In the genomic region with DNA sequence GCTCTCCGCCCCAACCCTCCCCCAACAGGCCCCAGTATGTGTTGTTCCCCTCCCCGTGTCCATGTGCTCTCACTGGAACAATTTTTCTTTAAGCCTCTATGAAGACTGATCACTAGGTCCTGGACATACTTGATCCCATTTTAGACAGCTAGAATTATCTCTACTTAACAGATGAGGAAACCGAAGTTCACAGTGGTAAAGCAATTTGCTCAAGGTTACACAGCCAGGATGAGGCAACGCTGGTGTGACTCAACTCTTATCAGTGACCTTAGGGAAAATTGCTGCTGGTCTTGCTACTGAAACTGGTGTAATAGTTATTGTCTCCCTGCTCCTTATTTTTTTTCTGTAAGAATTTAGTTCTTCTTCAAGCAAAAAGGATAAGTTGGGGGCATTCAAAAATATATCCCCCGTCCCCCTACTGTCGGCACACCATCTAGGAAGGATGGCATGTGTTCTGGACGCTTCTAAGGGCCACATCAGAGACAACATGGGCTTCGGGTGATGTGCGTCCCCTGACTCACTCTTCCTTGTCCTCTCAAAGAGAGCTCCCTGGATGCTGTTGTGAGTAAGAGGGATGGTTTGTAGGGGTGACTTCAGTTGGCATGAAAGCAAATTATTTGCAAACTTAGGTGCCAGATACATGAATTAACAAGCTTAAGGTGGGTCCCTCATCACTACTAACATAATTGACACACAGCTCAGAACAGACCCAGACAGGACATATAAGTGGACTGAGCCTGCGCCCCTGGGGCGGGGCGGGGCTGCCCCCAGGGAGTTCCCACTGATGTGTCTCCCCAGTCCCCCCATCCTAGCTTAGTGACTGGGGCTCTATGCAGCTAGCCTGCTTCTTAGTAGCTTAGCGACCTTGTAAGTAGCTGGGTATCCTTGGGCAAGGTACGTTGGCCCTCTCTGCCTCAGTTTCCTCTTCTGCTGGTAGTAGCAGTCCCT, we compare ENCODE assay signal across 1 cellular context.
TF ChIP-seq lines count a peak whose summit lies in the region.

No MANE protein-coding gene starts in this region.

TF ChIP-seq in K562, 482 proteins besides CTCF, POLR2A, EP300 and RAD21 (continued from another document and continues in another):
- TF ChIP-seq, protein P1, sequence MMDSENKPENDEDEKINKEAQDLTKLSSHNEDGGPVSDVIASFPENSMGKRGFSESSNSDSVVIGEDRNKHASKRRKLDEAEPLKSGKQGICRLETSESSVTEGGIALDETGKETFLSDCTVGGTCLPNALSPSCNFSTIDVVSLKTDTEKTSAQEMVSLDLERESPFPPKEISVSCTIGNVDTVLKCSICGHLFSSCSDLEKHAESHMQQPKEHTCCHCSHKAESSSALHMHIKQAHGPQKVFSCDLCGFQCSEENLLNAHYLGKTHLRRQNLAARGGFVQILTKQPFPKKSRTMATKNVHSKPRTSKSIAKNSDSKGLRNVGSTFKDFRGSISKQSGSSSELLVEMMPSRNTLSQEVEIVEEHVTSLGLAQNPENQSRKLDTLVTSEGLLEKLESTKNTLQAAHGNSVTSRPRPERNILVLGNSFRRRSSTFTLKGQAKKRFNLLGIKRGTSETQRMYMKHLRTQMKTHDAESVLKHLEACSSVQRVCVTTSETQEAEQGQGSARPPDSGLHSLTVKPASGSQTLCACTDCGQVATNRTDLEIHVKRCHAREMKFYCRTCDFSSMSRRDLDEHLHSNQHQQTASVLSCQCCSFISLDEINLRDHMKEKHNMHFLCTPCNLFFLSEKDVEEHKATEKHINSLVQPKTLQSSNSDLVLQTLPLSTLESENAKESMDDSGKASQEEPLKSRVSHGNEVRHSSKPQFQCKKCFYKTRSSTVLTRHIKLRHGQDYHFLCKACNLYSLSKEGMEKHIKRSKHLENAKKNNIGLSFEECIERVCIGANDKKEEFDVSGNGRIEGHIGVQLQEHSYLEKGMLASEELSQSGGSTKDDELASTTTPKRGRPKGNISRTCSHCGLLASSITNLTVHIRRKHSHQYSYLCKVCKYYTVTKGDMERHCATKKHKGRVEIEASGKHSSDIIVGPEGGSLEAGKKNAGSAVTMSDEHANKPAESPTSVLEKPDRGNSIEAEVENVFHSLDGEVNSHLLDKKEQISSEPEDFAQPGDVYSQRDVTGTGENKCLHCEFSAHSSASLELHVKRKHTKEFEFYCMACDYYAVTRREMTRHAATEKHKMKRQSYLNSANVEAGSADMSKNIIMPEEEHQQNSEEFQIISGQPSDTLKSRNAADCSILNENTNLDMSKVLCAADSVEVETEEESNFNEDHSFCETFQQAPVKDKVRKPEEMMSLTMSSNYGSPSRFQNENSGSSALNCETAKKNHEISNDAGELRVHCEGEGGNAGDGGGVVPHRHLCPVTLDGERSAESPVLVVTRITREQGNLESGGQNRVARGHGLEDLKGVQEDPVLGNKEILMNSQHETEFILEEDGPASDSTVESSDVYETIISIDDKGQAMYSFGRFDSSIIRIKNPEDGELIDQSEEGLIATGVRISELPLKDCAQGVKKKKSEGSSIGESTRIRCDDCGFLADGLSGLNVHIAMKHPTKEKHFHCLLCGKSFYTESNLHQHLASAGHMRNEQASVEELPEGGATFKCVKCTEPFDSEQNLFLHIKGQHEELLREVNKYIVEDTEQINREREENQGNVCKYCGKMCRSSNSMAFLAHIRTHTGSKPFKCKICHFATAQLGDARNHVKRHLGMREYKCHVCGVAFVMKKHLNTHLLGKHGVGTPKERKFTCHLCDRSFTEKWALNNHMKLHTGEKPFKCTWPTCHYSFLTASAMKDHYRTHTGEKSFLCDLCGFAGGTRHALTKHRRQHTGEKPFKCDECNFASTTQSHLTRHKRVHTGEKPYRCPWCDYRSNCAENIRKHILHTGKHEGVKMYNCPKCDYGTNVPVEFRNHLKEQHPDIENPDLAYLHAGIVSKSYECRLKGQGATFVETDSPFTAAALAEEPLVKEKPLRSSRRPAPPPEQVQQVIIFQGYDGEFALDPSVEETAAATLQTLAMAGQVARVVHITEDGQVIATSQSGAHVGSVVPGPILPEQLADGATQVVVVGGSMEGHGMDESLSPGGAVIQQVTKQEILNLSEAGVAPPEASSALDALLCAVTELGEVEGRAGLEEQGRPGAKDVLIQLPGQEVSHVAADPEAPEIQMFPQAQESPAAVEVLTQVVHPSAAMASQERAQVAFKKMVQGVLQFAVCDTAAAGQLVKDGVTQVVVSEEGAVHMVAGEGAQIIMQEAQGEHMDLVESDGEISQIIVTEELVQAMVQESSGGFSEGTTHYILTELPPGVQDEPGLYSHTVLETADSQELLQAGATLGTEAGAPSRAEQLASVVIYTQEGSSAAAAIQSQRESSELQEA (IDR thresholded peaks at IDR 0.05; ENCODE audit: low read depth): no peak
- TF ChIP-seq JUND (IDR thresholded peaks at IDR 0.05; ENCODE audit: borderline replicate concordance, low read depth, low read length): peak; percentile 99
- peak; percentile 98 for TF ChIP-seq JUND (tag; IDR thresholded peaks at IDR 0.05; ENCODE audit: borderline replicate concordance, low read depth, low read length)
- TF ChIP-seq TCFL5 (CRISPR knock-in tag; conservative IDR thresholded peaks at IDR 0.05): no peak
- no peak for TF ChIP-seq ZSCAN29 (IDR thresholded peaks at IDR 0.05)
- TF ChIP-seq ZNF778 (CRISPR knock-in tag; IDR thresholded peaks at IDR 0.05): no peak
- no peak for TF ChIP-seq SNRNP70 (optimal IDR thresholded peaks at IDR 0.05; ENCODE audit: low read depth, low read length)
- TF ChIP-seq, protein P2, sequence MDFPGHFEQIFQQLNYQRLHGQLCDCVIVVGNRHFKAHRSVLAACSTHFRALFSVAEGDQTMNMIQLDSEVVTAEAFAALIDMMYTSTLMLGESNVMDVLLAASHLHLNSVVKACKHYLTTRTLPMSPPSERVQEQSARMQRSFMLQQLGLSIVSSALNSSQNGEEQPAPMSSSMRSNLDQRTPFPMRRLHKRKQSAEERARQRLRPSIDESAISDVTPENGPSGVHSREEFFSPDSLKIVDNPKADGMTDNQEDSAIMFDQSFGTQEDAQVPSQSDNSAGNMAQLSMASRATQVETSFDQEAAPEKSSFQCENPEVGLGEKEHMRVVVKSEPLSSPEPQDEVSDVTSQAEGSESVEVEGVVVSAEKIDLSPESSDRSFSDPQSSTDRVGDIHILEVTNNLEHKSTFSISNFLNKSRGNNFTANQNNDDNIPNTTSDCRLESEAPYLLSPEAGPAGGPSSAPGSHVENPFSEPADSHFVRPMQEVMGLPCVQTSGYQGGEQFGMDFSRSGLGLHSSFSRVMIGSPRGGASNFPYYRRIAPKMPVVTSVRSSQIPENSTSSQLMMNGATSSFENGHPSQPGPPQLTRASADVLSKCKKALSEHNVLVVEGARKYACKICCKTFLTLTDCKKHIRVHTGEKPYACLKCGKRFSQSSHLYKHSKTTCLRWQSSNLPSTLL (IDR thresholded peaks at IDR 0.05): peak; percentile 87
- TF ChIP-seq RUNX1 (IDR thresholded peaks at IDR 0.05; ENCODE audit: low read depth): no peak
- peak; percentile 86 to 87; a peak in 3 of 4 replicates for TF ChIP-seq ARNT (IDR thresholded peaks at IDR 0.05)
- TF ChIP-seq, protein P3, sequence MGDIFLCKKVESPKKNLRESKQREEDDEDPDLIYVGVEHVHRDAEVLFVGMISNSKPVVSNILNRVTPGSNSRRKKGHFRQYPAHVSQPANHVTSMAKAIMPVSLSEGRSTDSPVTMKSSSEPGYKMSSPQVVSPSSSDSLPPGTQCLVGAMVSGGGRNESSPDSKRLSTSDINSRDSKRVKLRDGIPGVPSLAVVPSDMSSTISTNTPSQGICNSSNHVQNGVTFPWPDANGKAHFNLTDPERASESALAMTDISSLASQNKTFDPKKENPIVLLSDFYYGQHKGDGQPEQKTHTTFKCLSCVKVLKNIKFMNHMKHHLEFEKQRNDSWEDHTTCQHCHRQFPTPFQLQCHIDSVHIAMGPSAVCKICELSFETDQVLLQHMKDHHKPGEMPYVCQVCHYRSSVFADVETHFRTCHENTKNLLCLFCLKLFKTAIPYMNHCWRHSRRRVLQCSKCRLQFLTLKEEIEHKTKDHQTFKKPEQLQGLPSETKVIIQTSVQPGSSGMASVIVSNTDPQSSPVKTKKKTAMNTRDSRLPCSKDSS (IDR thresholded peaks at IDR 0.05; ENCODE audit: low read depth, partially characterized antibody): no peak
- TF ChIP-seq BRCA1 (IDR thresholded peaks at IDR 0.05): no peak
- TF ChIP-seq BRCA1 (CRISPR knock-in tag; IDR thresholded peaks at IDR 0.05): no peak
- TF ChIP-seq BCL6 (CRISPR knock-in tag; IDR thresholded peaks at IDR 0.05): no peak
- peak; percentile 32; the same call in 1 of the 2 replicates for TF ChIP-seq GATAD2A (IDR thresholded peaks at IDR 0.05)
- TF ChIP-seq POU5F1 (IDR thresholded peaks at IDR 0.05; ENCODE audit: borderline replicate concordance, low read depth, low read length, partially characterized antibody): no peak
- TF ChIP-seq NELFE (IDR thresholded peaks at IDR 0.05; ENCODE audit: insufficient read depth, insufficient read length): no peak
- TF ChIP-seq BCOR (IDR thresholded peaks at IDR 0.05): peak; percentile 58
- peak; percentile 88 for TF ChIP-seq SOX6 (IDR thresholded peaks at IDR 0.05)
- TF ChIP-seq, protein P4, sequence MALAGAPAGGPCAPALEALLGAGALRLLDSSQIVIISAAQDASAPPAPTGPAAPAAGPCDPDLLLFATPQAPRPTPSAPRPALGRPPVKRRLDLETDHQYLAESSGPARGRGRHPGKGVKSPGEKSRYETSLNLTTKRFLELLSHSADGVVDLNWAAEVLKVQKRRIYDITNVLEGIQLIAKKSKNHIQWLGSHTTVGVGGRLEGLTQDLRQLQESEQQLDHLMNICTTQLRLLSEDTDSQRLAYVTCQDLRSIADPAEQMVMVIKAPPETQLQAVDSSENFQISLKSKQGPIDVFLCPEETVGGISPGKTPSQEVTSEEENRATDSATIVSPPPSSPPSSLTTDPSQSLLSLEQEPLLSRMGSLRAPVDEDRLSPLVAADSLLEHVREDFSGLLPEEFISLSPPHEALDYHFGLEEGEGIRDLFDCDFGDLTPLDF (CRISPR knock-in tag; IDR thresholded peaks at IDR 0.05): no peak
- 0 out of 2 replicates have a peak, but pooled peaks have one; percentile 33 for TF ChIP-seq SMAD3 (CRISPR knock-in tag; conservative IDR thresholded peaks at IDR 0.05)
- TF ChIP-seq PML (IDR thresholded peaks at IDR 0.05; ENCODE audit: low read length): peak; percentile 72
- TF ChIP-seq SMARCC2 (IDR thresholded peaks at IDR 0.05; ENCODE audit: low read depth): peak; percentile 99
- TF ChIP-seq ZNF347 (CRISPR knock-in tag; IDR thresholded peaks at IDR 0.05; ENCODE audit: low read depth): no peak
- peak; percentile 58; the same call in 1 of the 2 replicates for TF ChIP-seq ZNF644 (tag; IDR thresholded peaks at IDR 0.05; ENCODE audit: low read depth)
- TF ChIP-seq RBM17 (IDR thresholded peaks at IDR 0.05; ENCODE audit: borderline replicate concordance, low read depth, low read length): no peak
- TF ChIP-seq ZNF212 (CRISPR knock-in tag; IDR thresholded peaks at IDR 0.05): no peak
- TF ChIP-seq, protein P5, sequence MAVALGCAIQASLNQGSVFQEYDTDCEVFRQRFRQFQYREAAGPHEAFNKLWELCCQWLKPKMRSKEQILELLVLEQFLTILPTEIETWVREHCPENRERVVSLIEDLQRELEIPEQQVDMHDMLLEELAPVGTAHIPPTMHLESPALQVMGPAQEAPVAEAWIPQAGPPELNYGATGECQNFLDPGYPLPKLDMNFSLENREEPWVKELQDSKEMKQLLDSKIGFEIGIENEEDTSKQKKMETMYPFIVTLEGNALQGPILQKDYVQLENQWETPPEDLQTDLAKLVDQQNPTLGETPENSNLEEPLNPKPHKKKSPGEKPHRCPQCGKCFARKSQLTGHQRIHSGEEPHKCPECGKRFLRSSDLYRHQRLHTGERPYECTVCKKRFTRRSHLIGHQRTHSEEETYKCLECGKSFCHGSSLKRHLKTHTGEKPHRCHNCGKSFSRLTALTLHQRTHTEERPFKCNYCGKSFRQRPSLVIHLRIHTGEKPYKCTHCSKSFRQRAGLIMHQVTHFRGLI (CRISPR knock-in tag; IDR thresholded peaks at IDR 0.05): no peak
- TF ChIP-seq HOXB6 (CRISPR knock-in tag; IDR thresholded peaks at IDR 0.05; ENCODE audit: borderline replicate concordance): no peak
- no peak for TF ChIP-seq ZNF124 (CRISPR knock-in tag; IDR thresholded peaks at IDR 0.05)
- peak; percentile 90 for TF ChIP-seq TEAD4 (IDR thresholded peaks at IDR 0.05; ENCODE audit: low read length)
- TF ChIP-seq TEAD4 (CRISPR knock-in tag; IDR thresholded peaks at IDR 0.05; ENCODE audit: borderline replicate concordance): no peak
- no peak for TF ChIP-seq ZNF408 (CRISPR knock-in tag; IDR thresholded peaks at IDR 0.05; ENCODE audit: low read depth)
- TF ChIP-seq, protein P6, sequence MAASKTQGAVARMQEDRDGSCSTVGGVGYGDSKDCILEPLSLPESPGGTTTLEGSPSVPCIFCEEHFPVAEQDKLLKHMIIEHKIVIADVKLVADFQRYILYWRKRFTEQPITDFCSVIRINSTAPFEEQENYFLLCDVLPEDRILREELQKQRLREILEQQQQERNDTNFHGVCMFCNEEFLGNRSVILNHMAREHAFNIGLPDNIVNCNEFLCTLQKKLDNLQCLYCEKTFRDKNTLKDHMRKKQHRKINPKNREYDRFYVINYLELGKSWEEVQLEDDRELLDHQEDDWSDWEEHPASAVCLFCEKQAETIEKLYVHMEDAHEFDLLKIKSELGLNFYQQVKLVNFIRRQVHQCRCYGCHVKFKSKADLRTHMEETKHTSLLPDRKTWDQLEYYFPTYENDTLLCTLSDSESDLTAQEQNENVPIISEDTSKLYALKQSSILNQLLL (CRISPR knock-in tag; IDR thresholded peaks at IDR 0.05; ENCODE audit: borderline replicate concordance): no peak
- TF ChIP-seq, protein P7, sequence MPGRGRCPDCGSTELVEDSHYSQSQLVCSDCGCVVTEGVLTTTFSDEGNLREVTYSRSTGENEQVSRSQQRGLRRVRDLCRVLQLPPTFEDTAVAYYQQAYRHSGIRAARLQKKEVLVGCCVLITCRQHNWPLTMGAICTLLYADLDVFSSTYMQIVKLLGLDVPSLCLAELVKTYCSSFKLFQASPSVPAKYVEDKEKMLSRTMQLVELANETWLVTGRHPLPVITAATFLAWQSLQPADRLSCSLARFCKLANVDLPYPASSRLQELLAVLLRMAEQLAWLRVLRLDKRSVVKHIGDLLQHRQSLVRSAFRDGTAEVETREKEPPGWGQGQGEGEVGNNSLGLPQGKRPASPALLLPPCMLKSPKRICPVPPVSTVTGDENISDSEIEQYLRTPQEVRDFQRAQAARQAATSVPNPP (IDR thresholded peaks at IDR 0.05; ENCODE audit: borderline replicate concordance, insufficient read depth, insufficient read length): no peak
- TF ChIP-seq, protein P8, sequence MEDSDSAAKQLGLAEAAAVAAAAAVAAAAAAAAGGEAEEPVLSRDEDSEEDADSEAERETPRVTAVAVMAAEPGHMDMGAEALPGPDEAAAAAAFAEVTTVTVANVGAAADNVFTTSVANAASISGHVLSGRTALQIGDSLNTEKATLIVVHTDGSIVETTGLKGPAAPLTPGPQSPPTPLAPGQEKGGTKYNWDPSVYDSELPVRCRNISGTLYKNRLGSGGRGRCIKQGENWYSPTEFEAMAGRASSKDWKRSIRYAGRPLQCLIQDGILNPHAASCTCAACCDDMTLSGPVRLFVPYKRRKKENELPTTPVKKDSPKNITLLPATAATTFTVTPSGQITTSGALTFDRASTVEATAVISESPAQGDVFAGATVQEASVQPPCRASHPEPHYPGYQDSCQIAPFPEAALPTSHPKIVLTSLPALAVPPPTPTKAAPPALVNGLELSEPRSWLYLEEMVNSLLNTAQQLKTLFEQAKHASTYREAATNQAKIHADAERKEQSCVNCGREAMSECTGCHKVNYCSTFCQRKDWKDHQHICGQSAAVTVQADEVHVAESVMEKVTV (CRISPR knock-in tag; IDR thresholded peaks at IDR 0.05): 0 out of 2 replicates have a peak, but pooled peaks have one; percentile 18
- peak in 1 of 2 experiments; percentile 75; a peak in 1 of 4 replicates for TF ChIP-seq TBL1XR1 (IDR thresholded peaks at IDR 0.05; ENCODE audit: low read length in 2 of 2)
